In genomic region chr1:163412216-163412615, GRCh38 we compare ENCODE assay signal across 18 cellular contexts.
DNase-seq lines count a peak whose midpoint lies in the region; ATAC-seq and TF ChIP-seq lines count a peak whose summit lies in the region.
"Had no signal": no experiment of that assay in that cellular context is flagged by ENCODE, and none has a peak within 500 bp of the region (broad histone marks: within the 10 kb centered on the region; RNA-seq: fewer than 3 reads in every experiment).

No MANE protein-coding gene starts in this region.

- peaks cover 25% of the 10 kb centered on the region for H3K4me1 Mint-ChIP-seq in GM23338
- H3K4me1 Mint-ChIP-seq in WTC11 = peaks cover 40% of the 10 kb centered on the region

- H3K4me3 ChIP-seq in A673 (ENCODE audit: low read depth, low read length, poor library complexity, severe bottlenecking) (no peak overlapping the region), GM23338 (no peak overlapping the region), ascending aorta (no peak overlapping the region)
- H3K4me3 ChIP-seq: BLaER1, SJSA1 had no signal

- no TSS peak for BruUV-seq in A673 (replicated peaks; lab: Mats Ljungman, UMichigan)

- H3K36me3 Mint-ChIP-seq in GM23338 (ENCODE audit: low read depth) (no peaks in the 10 kb centered on the region; the same call in 2 of the 3 replicates), WTC11 (no peaks in the 10 kb centered on the region)

- H3K9me3 ChIP-seq in A673 (ENCODE audit: low read depth, low read length, poor library complexity, severe bottlenecking) (no peaks in the 10 kb centered on the region), ascending aorta (no peaks in the 10 kb centered on the region)
- H3K9me3 ChIP-seq: BLaER1, SJSA1 had no signal

- intact Hi-C loops in A673 (cut with micrococcal nuclease; ENCODE audit: unreplicated experiment) = loop anchor here (5.0 kb wide), 2 partner anchors 115 to 175 kb away; no protein-coding TSS in a partner anchor
- intact Hi-C loops in ascending aorta (cut with DNase I) = no loop called here

- H3K79me2 ChIP-seq in GM23338 (replicated peaks; ENCODE audit: insufficient read depth) = no peaks in the 10 kb centered on the region

- H3K36me3 ChIP-seq in A673 (ENCODE audit: insufficient read depth, low read length, poor library complexity, severe bottlenecking) (no peaks in the 10 kb centered on the region), GM23338 (ENCODE audit: insufficient read depth) (no peaks in the 10 kb centered on the region), ascending aorta (no peaks in the 10 kb centered on the region)
- H3K36me3 ChIP-seq: BLaER1, SJSA1 had no signal

- H3K9me2 ChIP-seq in GM23338 (ENCODE audit: insufficient read depth) = peaks cover 8% of the 10 kb centered on the region; the same call in 1 of the 2 replicates

- DNase-seq in A673 (ENCODE audit: low spot score) (no peak), GM23338 (ENCODE audit: low spot score) (no peak), NCI-H69 (lab: John Stamatoyannopoulos, UW) (peak; percentile 30), WTC11 (ENCODE audit: low spot score) (no peak), NCI-H1105 treated with DMSO at 0.1 percent for 48 hours (lab: John Stamatoyannopoulos, UW) (no peak), ascending aorta (ENCODE audit: low spot score in 2 of 2) (no peak)
- DNase-seq: DMS153, EL, H7, Kasumi-1, MV-4-11, NCI-H1694 treated with DMSO at 0.1 percent for 48 hours, NCI-H2171 treated with DMSO at 0.1 percent for 48 hours, RPMI8226, T-helper 9 cell had no signal

- POLR2A ChIA-PET in A673 (lab: Charles Lee; ENCODE audit: low non-redundant PET) = no interaction called here
- POLR2A ChIA-PET in WTC11 (lab: Charles Lee) = no interaction called here

- H3K4me2 ChIP-seq in GM23338 = no peak overlapping the region
- H3K4me2 ChIP-seq: BLaER1 had no signal

- H3K4me3 Mint-ChIP-seq in GM23338 = no peak overlapping the region
- H3K4me3 Mint-ChIP-seq in WTC11 = no peak overlapping the region

- H3K27me3 Mint-ChIP-seq in GM23338 (ENCODE audit: insufficient read depth, low read depth, poor library complexity) (peaks cover 3% of the 10 kb centered on the region), WTC11 (ENCODE audit: low read depth) (peaks cover 9% of the 10 kb centered on the region)

- H4K20me1 ChIP-seq in GM23338 (replicated peaks; ENCODE audit: insufficient read depth) = no peaks in the 10 kb centered on the region
- H4K20me1 ChIP-seq: BLaER1 had no signal

- no peaks in the 10 kb centered on the region for H3F3A ChIP-seq in GM23338 (replicated peaks; ENCODE audit: low read depth)

- H3K27me3 ChIP-seq in A673 (replicated peaks; ENCODE audit: insufficient read depth, low read depth, low read length, poor library complexity) = no peaks in the 10 kb centered on the region
- no peaks in the 10 kb centered on the region for H3K27me3 ChIP-seq in GM23338 (ENCODE audit: insufficient read depth)
- H3K27me3 ChIP-seq in ascending aorta = no peaks in the 10 kb centered on the region
- H3K27me3 ChIP-seq: BLaER1 had no signal

- H3K27ac Mint-ChIP-seq in GM23338 (no peak overlapping the region), WTC11 (no peak overlapping the region)

- CTCF ChIA-PET in A673 (lab: Charles Lee) (no interaction called here), WTC11 (lab: Charles Lee) (no interaction called here)

- no peak overlapping the region for H3K27ac ChIP-seq in A673 (ENCODE audit: low read depth, low read length, poor library complexity, severe bottlenecking)
- no peak overlapping the region for H3K27ac ChIP-seq in GM23338 (ENCODE audit: low read depth)
- H3K27ac ChIP-seq in ascending aorta = no peak overlapping the region
- H3K27ac ChIP-seq: BLaER1, SJSA1 had no signal

- ATAC-seq in GM23338 (peak; percentile 47), WTC11 (peak; percentile 45)
- no peak for ATAC-seq in activated CD4-positive, CD25-positive, alpha-beta regulatory T cell treated with anti-CD3 and anti-CD28 coated beads, Interleukin-2, amount 50 U/mL, for 24 hours

- TF ChIP-seq CTCF in A673 (conservative IDR thresholded peaks at IDR 0.05; ENCODE audit: low read depth, low read length) = peak; percentile 19; the same call in 1 of the 2 replicates
- TF ChIP-seq CTCF in GM23338 (conservative IDR thresholded peaks at IDR 0.05; ENCODE audit: low read depth in 2 of 2) = peak; percentile 49 to 70
- TF ChIP-seq CTCF in WTC11 (IDR thresholded peaks at IDR 0.05) = no peak
- TF ChIP-seq CTCF in ascending aorta (IDR thresholded peaks at IDR 0.05) = no peak

- peaks cover 15% of the 10 kb centered on the region for H3K4me1 ChIP-seq in A673 (ENCODE audit: insufficient read depth, low read length, poor library complexity, severe bottlenecking)
- H3K4me1 ChIP-seq in GM23338 (ENCODE audit: insufficient read depth) = no peaks in the 10 kb centered on the region; the same call in 1 of the 2 replicates
- H3K4me1 ChIP-seq in ascending aorta = no peaks in the 10 kb centered on the region
- H3K4me1 ChIP-seq: BLaER1, SJSA1 had no signal

- no peaks in the 10 kb centered on the region for H3K9me3 Mint-ChIP-seq in GM23338
- no peaks in the 10 kb centered on the region for H3K9me3 Mint-ChIP-seq in WTC11

- peak overlapping the region; percentile 15 for H2AFZ ChIP-seq in GM23338

TF ChIP-seq in WTC11, 78 proteins besides CTCF, POLR2A, EP300 and RAD21:
- no peak for TF ChIP-seq HMGXB4 (CRISPR knock-in tag; IDR thresholded peaks at IDR 0.05)

Comparison
In these comparisons a context has a peak if more than half of its experiments do, and no peak if none do; other contexts are left out.
1. CTCF ChIP-seq: peak in A673 (single experiment) and GM23338 (2 of 2); none in WTC11 (single experiment) and ascending aorta (0 of 3).
2. ATAC-seq: peak in GM23338 (single experiment) and WTC11 (single experiment); none in activated CD4-positive, CD25-positive, alpha-beta regulatory T cell treated with anti-CD3 and anti-CD28 coated beads, Interleukin-2, amount 50 U/mL, for 24 hours (0 of 2).